ENCODE assay signal across 11 cellular contexts in genomic region chr19:23957660-23958281, GRCh38. TPM values are rescaled to one million over a fixed set of nuclear protein-coding genes. Genes with fewer than 3 reads are reported as not detected.
DNase-seq lines count a peak whose midpoint lies in the region; ATAC-seq and TF ChIP-seq lines count a peak whose summit lies in the region.
"Had no signal": no experiment of that assay in that cellular context is flagged by ENCODE, and none has a peak within 500 bp of the region (broad histone marks: within the 10 kb centered on the region; RNA-seq: fewer than 3 reads in every experiment).

No MANE protein-coding gene starts in this region.

- no peak overlapping the region for H3K56ac ChIP-seq in IMR-90 (ENCODE audit: extremely low read depth, insufficient read depth, low read length)

- no peak overlapping the region for H4K91ac ChIP-seq in IMR-90 (ENCODE audit: insufficient read depth, low read depth, low read length)

- H3K4ac ChIP-seq in IMR-90 (ENCODE audit: low read depth, low read length), result no peak overlapping the region

- dilution Hi-C loops in IMR-90 (cut with HindIII; ENCODE audit: low sequenced_read_pairs, unreplicated experiment), result no loop called here

- no peaks in the 10 kb centered on the region for H4K20me1 ChIP-seq in IMR-90 (ENCODE audit: insufficient read depth, low read length)

- H3K36me3 ChIP-seq in IMR-90 (ENCODE audit: control insufficient read depth, insufficient read depth, low read length) (no peaks in the 10 kb centered on the region), brain microvascular endothelial cell (replicated peaks) (no peaks in the 10 kb centered on the region), lung (ENCODE audit: control insufficient read depth in 2 of 2, insufficient read depth in 2 of 2, low read length in 2 of 2) (no peaks in the 10 kb centered on the region)

- TF ChIP-seq POLR2A in IMR-90 (IDR thresholded peaks at IDR 0.05; ENCODE audit: low read depth, low read length), result no peak

- no peak overlapping the region for H4K8ac ChIP-seq in IMR-90 (ENCODE audit: low read depth in 2 of 2, low read length in 2 of 2)

- H3K4me1 ChIP-seq in IMR-90 (ENCODE audit: control insufficient read depth, insufficient read depth, low read length) (no peaks in the 10 kb centered on the region), lung (ENCODE audit: control insufficient read depth in 2 of 2, insufficient read depth in 2 of 2, low read length in 2 of 2) (no peaks in the 10 kb centered on the region)

- CTCF ChIA-PET in IMR-90 (lab: Yijun Ruan, JAX), result no interaction called here
- CTCF ChIA-PET in T-cell (lab: Charles Lee), result no interaction called here

- H3K36me3 Mint-ChIP-seq in T-cell, result no peaks in the 10 kb centered on the region
- H3K36me3 Mint-ChIP-seq: memory B cell had no signal

- no peak overlapping the region for H3K14ac ChIP-seq in IMR-90 (replicated peaks; ENCODE audit: low read depth, low read length)

- in situ Hi-C loops in Caki2 (cut with HindIII; ENCODE audit: low pct_unique_long_range_greater_than_20kb, low sequenced_read_pairs), result no loop called here
- in situ Hi-C loops in IMR-90 (cut with MboI; ENCODE audit: low sequenced_read_pairs), result no loop called here
- in situ Hi-C loops in brain microvascular endothelial cell (cut with HindIII; ENCODE audit: low pct_ligation_motif_present, low sequenced_read_pairs), result no loop called here

- H2BK20ac ChIP-seq in IMR-90 (ENCODE audit: low read depth, low read length), result no peak overlapping the region

- no peak overlapping the region for H3K9ac ChIP-seq in IMR-90 (ENCODE audit: low read depth, low read length)

- no peak overlapping the region for H2BK15ac ChIP-seq in IMR-90 (ENCODE audit: low read depth, low read length)

- H2BK120ac ChIP-seq in IMR-90 (ENCODE audit: low read depth, low read length), result no peak overlapping the region

- H3K4me3 ChIP-seq in IMR-90 (ENCODE audit: insufficient read depth, low read depth, low read length) (no peak overlapping the region), brain microvascular endothelial cell (ENCODE audit: low read depth, low read length) (no peak overlapping the region), lung (no peak overlapping the region)

- no peak for TF ChIP-seq RAD21 in IMR-90 (IDR thresholded peaks at IDR 0.05; ENCODE audit: low read length)

- H3K27me3 Mint-ChIP-seq in T-cell, result no peaks in the 10 kb centered on the region
- H3K27me3 Mint-ChIP-seq: memory B cell had no signal

- peaks cover 6 to 17% (median 16%) of the 10 kb centered on the region in 3 donors for H3K9me3 Mint-ChIP-seq in T-cell

- H2BK5ac ChIP-seq in IMR-90 (ENCODE audit: low read depth, low read length, poor library complexity, severe bottlenecking), result peak overlapping the region; percentile 50

- H3K9me3 ChIP-seq in IMR-90 (ENCODE audit: control insufficient read depth, insufficient read depth, low read length) (peaks cover 2% of the 10 kb centered on the region), lung (ENCODE audit: control insufficient read depth in 2 of 2, insufficient read depth in 1 of 2, low read length in 1 of 2) (no peaks in the 10 kb centered on the region)

- H3K79me1 ChIP-seq in IMR-90 (ENCODE audit: low read depth in 1 of 2, low read length in 2 of 2), result no peaks in the 10 kb centered on the region

- no peak overlapping the region for H3K23ac ChIP-seq in IMR-90 (ENCODE audit: low read depth, low read length)

- no peak for TF ChIP-seq CTCF in IMR-90 (conservative IDR thresholded peaks at IDR 0.05; ENCODE audit: low read depth, low read length)
- no peak for TF ChIP-seq CTCF in brain microvascular endothelial cell (IDR thresholded peaks at IDR 0.05; ENCODE audit: low read depth, low read length, missing control alignments)
- no peak for TF ChIP-seq CTCF in lung (IDR thresholded peaks at IDR 0.05; ENCODE audit: control extremely low read depth, extremely low read depth)

- no TSS peak for BruUV-seq in IMR-90 (replicated peaks; lab: Mats Ljungman, UMichigan)

- POLR2A ChIA-PET in IMR-90 (lab: Charles Lee; ENCODE audit: unreplicated experiment), result interaction anchor here (0.9 kb wide), 1 partner anchor 8 kb away, joined by 6 read pairs; no protein-coding TSS in a partner anchor
- POLR2A ChIA-PET in T-cell (lab: Charles Lee), result no interaction called here

- H2AK5ac ChIP-seq in IMR-90 (ENCODE audit: low read depth, low read length), result no peak overlapping the region; the same call in 1 of the 2 replicates

- H3K27me3 ChIP-seq in IMR-90 (ENCODE audit: control insufficient read depth, insufficient read depth, low read length) (no peaks in the 10 kb centered on the region), brain microvascular endothelial cell (replicated peaks) (no peaks in the 10 kb centered on the region), lung (ENCODE audit: control insufficient read depth, insufficient read depth) (no peaks in the 10 kb centered on the region)

- no peaks in the 10 kb centered on the region for H3K4me1 Mint-ChIP-seq in T-cell
- H3K4me1 Mint-ChIP-seq: memory B cell had no signal

- no peak overlapping the region for H3K27ac ChIP-seq in IMR-90 (ENCODE audit: insufficient read depth, low read length)
- H3K27ac ChIP-seq in brain microvascular endothelial cell, result peak overlapping the region; percentile 4
- no peak overlapping the region for H3K27ac ChIP-seq in lung (ENCODE audit: low read depth in 1 of 2, low read length in 1 of 2)

- H4K5ac ChIP-seq in IMR-90 (ENCODE audit: low read depth, low read length), result no peak overlapping the region

- 62% methylated on average over 6 of the region's 15 CpGs; no CpG with 5 or more reads in 1 of the 2 experiments for WGBS in IMR-90 (ENCODE audit: extremely low coverage in 2 of 2, insufficient read length in 1 of 2), 2 experiments
- 80 to 88% methylated on average over 15 of the region's 15 CpGs for WGBS in lung, 2 donors

- H3K4me2 ChIP-seq in IMR-90 (ENCODE audit: low read depth, low read length), result no peak overlapping the region; the same call in 1 of the 2 replicates

- peak; percentile 92 for DNase-seq in Caki2 (ENCODE audit: low read depth)
- peak; percentile 82 for DNase-seq in IMR-90
- peak; percentile 83 for DNase-seq in brain microvascular endothelial cell
- peak; percentile 60 for DNase-seq in lung (ENCODE audit: low spot score)
- DNase-seq in T-cell, result no peak
- DNase-seq in pons (ENCODE audit: low spot score), result no peak
- DNase-seq in activated CD4-positive, CD25-positive, alpha-beta regulatory T cell treated with anti-CD3 and anti-CD28 coated beads, Interleukin-2, amount 50 U/mL, for 72 hours, result no peak
- DNase-seq: amygdala, GOT3 had no signal

- H2AFZ ChIP-seq in IMR-90 (replicated peaks; ENCODE audit: low read length, poor library complexity), result no peak overlapping the region

- no peak overlapping the region; the same call in 1 of the 2 replicates for H3K18ac ChIP-seq in IMR-90 (ENCODE audit: low read depth, low read length)

- H3K27ac Mint-ChIP-seq in T-cell, result no peak overlapping the region
- H3K27ac Mint-ChIP-seq: memory B cell had no signal

- ATAC-seq in IMR-90 (ENCODE audit: low read depth) (peak; percentile 90), lung (ENCODE audit: insufficient read depth, low FRiP score) (peak; percentile 55), GM18909 (IDR thresholded peaks at IDR 0.05; ENCODE audit: poor library complexity, unreplicated experiment) (no peak), T-cell (replicated peaks in 1 of 4) (no peak)

- H3K9me1 ChIP-seq in IMR-90 (ENCODE audit: insufficient read depth, low read length), result no peaks in the 10 kb centered on the region

- H2AK9ac ChIP-seq in IMR-90 (replicated peaks; ENCODE audit: low read depth, low read length, poor library complexity), result no peak overlapping the region

- intact Hi-C loops in IMR-90 (cut with micrococcal nuclease), result no loop called here

- H3K4me3 Mint-ChIP-seq in T-cell, result no peak overlapping the region
- H3K4me3 Mint-ChIP-seq: memory B cell had no signal

TF ChIP-seq in IMR-90, 13 proteins besides CTCF, POLR2A, EP300 and RAD21:
- TF ChIP-seq FOS (IDR thresholded peaks at IDR 0.05; ENCODE audit: low read depth, low read length), result peak; percentile 59; the same call in 1 of the 2 replicates
- no peak for TF ChIP-seq MXI1 (IDR thresholded peaks at IDR 0.05; ENCODE audit: borderline replicate concordance, low read depth, low read length)
TF ChIP-seq in IMR-90: peak in this region for 1.

RNA-seq across cellular contexts. Expression of gene ZNF726, which starts 43.1 kb away (rescaled TPM):
- 4.9 and 12.7 TPM in 2 replicates for total RNA-seq in Caki2 (2014; rRNA removed; shearing (Covaris generic); ENCODE audit: low replicate concordance)
- total RNA-seq in IMR-90 (2012; rRNA removed) (1.9 and 2.0 TPM in 2 replicates), lung (10 to 100 TPM in 1 of 2 donors, 1 to 10 TPM in 1; 4.7 to 10.8 TPM), T-cell (1 to 10 TPM; 2.6 to 4.7 (median 3.3) TPM)
- polyA plus RNA-seq in IMR-90 (2012; rRNA removed) (1.0 and 1.2 TPM in 2 replicates), lung (1 to 10 TPM in 1 of 2 donors, under 1 TPM in 1; 0.78 to 3.4 TPM)
- polyA plus RNA-seq in IMR-90 (2012; cell fraction: cytosol; rRNA removed), result 0.36 and 0.82 TPM in 2 replicates
- 0.50 and 1.4 TPM in 2 replicates for polyA plus RNA-seq in IMR-90 (2012; cell fraction: nucleus; rRNA removed; ENCODE audit: low replicate concordance)

Comparison
In these comparisons a context has a peak if more than half of its experiments do, and no peak if none do; other contexts are left out.
1. DNase-seq: peak in Caki2 (single experiment), IMR-90 (single experiment), brain microvascular endothelial cell (single experiment) and lung (single experiment); none in T-cell (0 of 34), pons (single experiment) and activated CD4-positive, CD25-positive, alpha-beta regulatory T cell treated with anti-CD3 and anti-CD28 coated beads, Interleukin-2, amount 50 U/mL, for 72 hours (single experiment).
2. ATAC-seq: peak in IMR-90 (single experiment) and lung (single experiment); none in GM18909 (single experiment) and T-cell (0 of 4).